1 cellular context compared by ENCODE assay signal in genomic region chr1:1231400-1232223, GRCh38.
TF ChIP-seq lines count a peak whose summit lies in the region.

Gene SDF4 (minus strand): TSS chr1:1232001. CDS start chr1:1228772, 3,229 bp downstream.

TF ChIP-seq in K562, 482 proteins besides CTCF, POLR2A, EP300 and RAD21 (continued from another document and continues in another):
- TF ChIP-seq E4F1 (CRISPR knock-in tag; IDR thresholded peaks at IDR 0.05; ENCODE audit: borderline replicate concordance): no peak
- TF ChIP-seq ERF (CRISPR knock-in tag; IDR thresholded peaks at IDR 0.05): peak; percentile 87
- TF ChIP-seq PHTF2 (CRISPR knock-in tag; IDR thresholded peaks at IDR 0.05): no peak
- TF ChIP-seq XRCC5 (IDR thresholded peaks at IDR 0.05; ENCODE audit: low read depth, low read length): peak; percentile 60; the same call in 1 of the 2 replicates
- peak; percentile 93 for TF ChIP-seq U2AF1 (optimal IDR thresholded peaks at IDR 0.05; ENCODE audit: low read depth, low read length)
- TF ChIP-seq MLLT1 (IDR thresholded peaks at IDR 0.05): no peak
- no peak for TF ChIP-seq CBX8 (IDR thresholded peaks at IDR 0.05; ENCODE audit: borderline replicate concordance, extremely low read depth, low read depth, low read length, poor library complexity, severe bottlenecking)
- TF ChIP-seq FOXA3 (CRISPR knock-in tag; conservative IDR thresholded peaks at IDR 0.05 in 1 of 2, IDR thresholded peaks at IDR 0.05 in 1 of 2): peak in 1 of 2 experiments; percentile 34; a peak in 1 of 4 replicates
- TF ChIP-seq FUS (optimal IDR thresholded peaks at IDR 0.05; ENCODE audit: low read depth, low read length): peak; percentile 75
- TF ChIP-seq CCAR2 (IDR thresholded peaks at IDR 0.05; ENCODE audit: low read depth, low read length): no peak
- no peak; the same call in none of the 2 replicates for TF ChIP-seq MAX (CRISPR knock-in tag; IDR thresholded peaks at IDR 0.05)
- no peak for TF ChIP-seq TAL1 (IDR thresholded peaks at IDR 0.05)
- no peak for TF ChIP-seq ZNF174 (CRISPR knock-in tag; IDR thresholded peaks at IDR 0.05)
- TF ChIP-seq E2F6 (IDR thresholded peaks at IDR 0.05; ENCODE audit: borderline replicate concordance in 1 of 2, extremely low read depth in 1 of 2, insufficient read depth in 1 of 2, insufficient read length in 1 of 2, low read depth in 1 of 2, low read length in 1 of 2, poor library complexity in 1 of 2, severe bottlenecking in 1 of 2): peak in 1 of 2 experiments; percentile 16
- TF ChIP-seq CHD2 (IDR thresholded peaks at IDR 0.05; ENCODE audit: low read depth, low read length): peak; percentile 64
- no peak for TF ChIP-seq NFE2 (IDR thresholded peaks at IDR 0.05; ENCODE audit: low read depth)
- TF ChIP-seq ZNF764 (CRISPR knock-in tag; IDR thresholded peaks at IDR 0.05; ENCODE audit: low read depth): no peak
- TF ChIP-seq ZNF408 (CRISPR knock-in tag; IDR thresholded peaks at IDR 0.05; ENCODE audit: low read depth): no peak
- no peak for TF ChIP-seq RFX7 (CRISPR knock-in tag; IDR thresholded peaks at IDR 0.05)
- 0 out of 2 replicates have a peak, but pooled peaks have one; percentile 83 for TF ChIP-seq RBM14 (IDR thresholded peaks at IDR 0.05; ENCODE audit: borderline replicate concordance, insufficient read depth, low read depth, low read length)
- TF ChIP-seq ELK3 (CRISPR knock-in tag; IDR thresholded peaks at IDR 0.05): no peak
- TF ChIP-seq TARDBP (IDR thresholded peaks at IDR 0.05): 0 out of 2 replicates have a peak, but pooled peaks have one; percentile 32
- no peak for TF ChIP-seq ZNF644 (tag; IDR thresholded peaks at IDR 0.05; ENCODE audit: low read depth)
- TF ChIP-seq MITF (IDR thresholded peaks at IDR 0.05): no peak; the same call in 1 of the 2 replicates
- TF ChIP-seq HDAC6 (IDR thresholded peaks at IDR 0.05; ENCODE audit: low read depth, low read length): no peak
- no peak for TF ChIP-seq HDGF (IDR thresholded peaks at IDR 0.05)
- no peak for TF ChIP-seq OTX1 (CRISPR knock-in tag; IDR thresholded peaks at IDR 0.05)
- no peak for TF ChIP-seq HOMEZ (CRISPR knock-in tag; IDR thresholded peaks at IDR 0.05)
- TF ChIP-seq RERE (CRISPR knock-in tag; IDR thresholded peaks at IDR 0.05; ENCODE audit: borderline replicate concordance): no peak
- peak; percentile 48 for TF ChIP-seq PML (IDR thresholded peaks at IDR 0.05; ENCODE audit: low read length)
- TF ChIP-seq KAT8 (IDR thresholded peaks at IDR 0.05; ENCODE audit: low read depth): no peak
- TF ChIP-seq ZBTB7A (IDR thresholded peaks at IDR 0.05; ENCODE audit: borderline replicate concordance, control insufficient read depth, low read depth, low read length): 0 out of 2 replicates have a peak, but pooled peaks have one; percentile 22
- TF ChIP-seq ZNF707 (CRISPR knock-in tag; conservative IDR thresholded peaks at IDR 0.05): no peak
- TF ChIP-seq ELF4 (CRISPR knock-in tag; IDR thresholded peaks at IDR 0.05): peak; percentile 85
- peak in 1 of 2 experiments; percentile 41; a peak in 1 of 4 replicates for TF ChIP-seq RCOR1 (IDR thresholded peaks at IDR 0.05; ENCODE audit: borderline replicate concordance in 1 of 2, low read depth in 2 of 2, low read length in 2 of 2)
- peak; percentile 31 for TF ChIP-seq CHD1 (IDR thresholded peaks at IDR 0.05; ENCODE audit: low read length)
- TF ChIP-seq DDX20 (tag; IDR thresholded peaks at IDR 0.05; ENCODE audit: low read depth): no peak
- peak; percentile 57 for TF ChIP-seq ZBTB12 (CRISPR knock-in tag; IDR thresholded peaks at IDR 0.05)
- TF ChIP-seq NCOA6 (IDR thresholded peaks at IDR 0.05): no peak
- no peak for TF ChIP-seq NR3C1 (CRISPR knock-in tag; IDR thresholded peaks at IDR 0.05)
- TF ChIP-seq ELF2 (CRISPR knock-in tag; IDR thresholded peaks at IDR 0.05): peak; percentile 99
- peak; percentile 78 for TF ChIP-seq RB1 (IDR thresholded peaks at IDR 0.05; ENCODE audit: low read depth)
- no peak for TF ChIP-seq ZNF140 (CRISPR knock-in tag; IDR thresholded peaks at IDR 0.05)
- TF ChIP-seq MEF2A (IDR thresholded peaks at IDR 0.05; ENCODE audit: control insufficient read depth, low read depth, low read length): no peak
- no peak for TF ChIP-seq ZFP30 (CRISPR knock-in tag; IDR thresholded peaks at IDR 0.05; ENCODE audit: borderline replicate concordance)
- TF ChIP-seq TEAD1 (CRISPR knock-in tag; IDR thresholded peaks at IDR 0.05): peak; percentile 51 to 57; a peak in 1 of 4 replicates
- peak; percentile 46; the same call in 1 of the 2 replicates for TF ChIP-seq GATAD2B (IDR thresholded peaks at IDR 0.05; ENCODE audit: borderline replicate concordance)
- TF ChIP-seq DMBX1 (CRISPR knock-in tag; IDR thresholded peaks at IDR 0.05; ENCODE audit: borderline replicate concordance): peak; percentile 47; the same call in 1 of the 2 replicates
- no peak for TF ChIP-seq NR0B1 (IDR thresholded peaks at IDR 0.05; ENCODE audit: partially characterized antibody)
- TF ChIP-seq CBX1 (IDR thresholded peaks at IDR 0.05; ENCODE audit: low read depth): peak; percentile 87; the same call in 1 of the 2 replicates
- TF ChIP-seq ZKSCAN8 (CRISPR knock-in tag; IDR thresholded peaks at IDR 0.05): no peak
- no peak for TF ChIP-seq SMARCA5 (IDR thresholded peaks at IDR 0.05)
